1 cellular context compared by ENCODE assay signal in genomic region chr1:241648159-241648558, GRCh38.
TF ChIP-seq lines count a peak whose summit lies in the region.

No MANE protein-coding gene starts in this region.

TF ChIP-seq in K562, 482 proteins besides CTCF, POLR2A, EP300 and RAD21:
- TF ChIP-seq PTTG1 (tag; IDR thresholded peaks at IDR 0.05; ENCODE audit: low read depth), result no peak
